Comparison of ENCODE assay signal across 1 cellular context in the genomic region with DNA sequence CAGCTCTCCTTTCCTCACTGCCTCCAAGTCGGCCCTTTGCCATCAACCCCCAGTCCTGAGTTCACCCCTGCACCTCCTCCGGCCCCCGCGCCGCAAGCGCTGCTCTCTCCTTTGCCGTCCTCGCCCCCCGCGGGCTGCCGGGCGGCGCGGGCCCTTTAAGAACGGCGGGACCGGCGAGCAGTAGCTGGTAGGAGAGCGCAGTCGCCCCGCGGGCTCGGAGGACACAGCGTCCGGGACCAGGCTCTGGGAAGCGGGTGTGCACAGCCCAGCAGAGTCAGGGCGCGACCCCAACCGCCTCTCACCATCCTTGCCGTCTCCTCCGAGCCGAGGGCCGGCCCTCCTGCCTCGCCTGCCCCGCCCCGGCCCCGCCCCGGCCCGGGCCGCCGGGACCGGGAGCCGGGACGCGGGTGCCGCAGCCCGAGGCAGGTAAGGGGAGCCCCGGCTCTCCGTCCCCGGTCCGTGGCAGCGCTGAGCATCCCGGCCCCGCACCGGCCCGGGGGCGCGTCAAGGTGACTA.
TF ChIP-seq lines count a peak whose summit lies in the region.

ABCG4 (plus strand) TSS at position 198 of the 516 bp plus-strand sequence. CDS start 914 bp downstream, outside the sequence.

TF ChIP-seq in SK-N-SH, 30 proteins besides CTCF, POLR2A, EP300 and RAD21 (continued from another document):
- TF ChIP-seq, protein P1, sequence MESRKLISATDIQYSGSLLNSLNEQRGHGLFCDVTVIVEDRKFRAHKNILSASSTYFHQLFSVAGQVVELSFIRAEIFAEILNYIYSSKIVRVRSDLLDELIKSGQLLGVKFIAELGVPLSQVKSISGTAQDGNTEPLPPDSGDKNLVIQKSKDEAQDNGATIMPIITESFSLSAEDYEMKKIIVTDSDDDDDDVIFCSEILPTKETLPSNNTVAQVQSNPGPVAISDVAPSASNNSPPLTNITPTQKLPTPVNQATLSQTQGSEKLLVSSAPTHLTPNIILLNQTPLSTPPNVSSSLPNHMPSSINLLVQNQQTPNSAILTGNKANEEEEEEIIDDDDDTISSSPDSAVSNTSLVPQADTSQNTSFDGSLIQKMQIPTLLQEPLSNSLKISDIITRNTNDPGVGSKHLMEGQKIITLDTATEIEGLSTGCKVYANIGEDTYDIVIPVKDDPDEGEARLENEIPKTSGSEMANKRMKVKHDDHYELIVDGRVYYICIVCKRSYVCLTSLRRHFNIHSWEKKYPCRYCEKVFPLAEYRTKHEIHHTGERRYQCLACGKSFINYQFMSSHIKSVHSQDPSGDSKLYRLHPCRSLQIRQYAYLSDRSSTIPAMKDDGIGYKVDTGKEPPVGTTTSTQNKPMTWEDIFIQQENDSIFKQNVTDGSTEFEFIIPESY (IDR thresholded peaks at IDR 0.05; ENCODE audit: borderline replicate concordance, low read depth): no peak
